Comparison of ENCODE assay signal across 10 cellular contexts in the genomic region with DNA sequence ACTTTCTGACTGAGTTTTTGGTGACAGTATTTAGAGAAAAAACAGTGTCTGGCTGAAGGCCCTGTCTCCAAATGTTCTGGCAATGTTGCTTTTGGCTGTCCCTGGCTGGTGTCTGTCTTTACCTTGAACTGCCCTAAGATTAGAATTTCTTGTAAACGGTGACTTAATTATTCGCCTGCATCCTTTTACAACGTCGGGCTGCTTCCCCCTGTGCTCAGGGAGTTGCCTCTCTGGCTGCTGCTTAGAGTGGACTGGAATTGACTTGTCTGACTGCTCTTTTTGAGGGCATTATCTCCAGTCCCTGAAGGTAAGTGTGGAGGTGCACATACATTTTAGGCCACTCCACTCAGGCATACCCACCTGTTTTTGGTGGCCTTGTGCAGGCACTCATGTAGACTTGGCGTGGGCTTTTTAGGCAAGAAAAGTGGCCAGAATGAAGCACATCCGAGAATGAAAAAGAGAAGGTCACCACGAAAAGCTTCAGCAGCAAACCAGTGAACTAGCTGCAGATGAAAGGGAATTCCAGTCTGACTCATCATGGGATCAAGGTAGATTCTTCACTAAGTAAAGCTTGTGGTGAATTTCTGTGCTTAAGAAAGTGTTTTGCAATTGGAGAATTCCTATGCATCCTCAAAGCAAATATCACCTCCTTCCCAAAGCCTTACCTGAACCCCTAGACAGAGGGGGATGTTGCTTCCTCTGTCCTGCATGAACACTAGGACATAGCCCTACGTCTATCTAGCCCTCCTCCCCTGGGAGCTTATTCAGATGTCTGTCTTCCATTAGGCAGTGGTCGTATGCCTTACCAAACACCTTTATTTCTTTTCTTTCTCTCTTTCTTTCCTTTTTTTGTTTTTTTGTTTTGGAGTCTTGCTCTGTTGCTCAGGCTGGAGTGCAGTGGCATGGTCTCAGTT.
DNase-seq lines count a peak whose midpoint lies in the region; ATAC-seq and TF ChIP-seq lines count a peak whose summit lies in the region.
"Had no signal": no experiment of that assay in that cellular context is flagged by ENCODE, and none has a peak within 500 bp of the region (broad histone marks: within the 10 kb centered on the region; RNA-seq: fewer than 3 reads in every experiment).

No MANE protein-coding gene starts in this region.

- intact Hi-C loops in activated B cell treated with CpG ODN at 0.5 μM for 24 hours (cut with micrococcal nuclease), result loop anchor here (5.0 kb wide), 1 partner anchor 231 kb away; the partner anchor contains the start of gene TRIB2
- intact Hi-C loops in tibial artery (cut with DNase I; ENCODE audit: low total_unique reads), result no loop called here

- no peaks in the 10 kb centered on the region for H3K23me2 ChIP-seq in H9 (ENCODE audit: insufficient read length, low read depth, low read length, poor library complexity, severe bottlenecking)

- no peak overlapping the region for H3K4me3 ChIP-seq in tibial artery
- H3K4me3 ChIP-seq: SJSA1 had no signal

- DNase-seq in activated B cell treated with CpG ODN at 0.5 μM for 24 hours (no peak), memory B cell (ENCODE audit: low spot score in 2 of 2) (no peak), activated gamma-delta T cell treated with Interleukin-2 at 50 U/mL for 16 hours (no peak), tibial artery (no peak), H9 (no peak), GF-D8 (lab: John Stamatoyannopoulos, UW) (no peak)
- DNase-seq: activated naive CD8-positive, alpha-beta T cell treated with anti-CD3 and anti-CD28 coated beads, Interleukin-2, amount 50 U/mL, for 24 hours had no signal

- TF ChIP-seq CTCF in activated B cell treated with CpG ODN at 0.5 μM for 24 hours (IDR thresholded peaks at IDR 0.05) (no peak), tibial artery (IDR thresholded peaks at IDR 0.05) (no peak), H9 (conservative IDR thresholded peaks at IDR 0.05) (no peak)

- H3K27ac Mint-ChIP-seq in activated B cell treated with CpG ODN at 0.5 μM for 24 hours (peak overlapping the region; percentile 71), memory B cell (peak overlapping the region; percentile 66), H9 (no peak overlapping the region; a peak in 1 of 7 replicates)
- H3K27ac Mint-ChIP-seq: activated naive CD8-positive, alpha-beta T cell treated with anti-CD3 and anti-CD28 coated beads, Interleukin-2, amount 50 U/mL, for 24 hours had no signal

- peaks cover 0 to 47% (median 22%) of the 10 kb centered on the region in 4 donors for H3K4me1 ChIP-seq in tibial artery
- H3K4me1 ChIP-seq in H9 (ENCODE audit: insufficient read depth, low read length), result no peaks in the 10 kb centered on the region

- no peak overlapping the region for H3K18ac ChIP-seq in H9 (ENCODE audit: insufficient read length, low read depth, low read length)

- H3K79me2 ChIP-seq in H9 (ENCODE audit: insufficient read depth, low read length), result no peaks in the 10 kb centered on the region

- H3K14ac ChIP-seq in H9 (ENCODE audit: insufficient read depth, low read length), result no peak overlapping the region

- H3K79me1 ChIP-seq in H9 (ENCODE audit: insufficient read depth, low read depth, low read length, poor library complexity, severe bottlenecking), result no peaks in the 10 kb centered on the region

- CTCF ChIA-PET in activated B cell treated with CpG ODN at 0.5 μM for 24 hours (lab: Charles Lee), result interaction anchor here (2.3 kb wide), 1 partner anchor 230 kb away, joined by 6 read pairs; the partner anchor contains the start of gene TRIB2

- H3K4ac ChIP-seq in H9 (ENCODE audit: low read depth, low read length), result no peak overlapping the region

- no peaks in the 10 kb centered on the region for H3K9me3 Mint-ChIP-seq in activated B cell treated with CpG ODN at 0.5 μM for 24 hours
- no peaks in the 10 kb centered on the region for H3K9me3 Mint-ChIP-seq in memory B cell
- H3K9me3 Mint-ChIP-seq in H9, result no peaks in the 10 kb centered on the region
- H3K9me3 Mint-ChIP-seq: activated naive CD8-positive, alpha-beta T cell treated with anti-CD3 and anti-CD28 coated beads, Interleukin-2, amount 50 U/mL, for 24 hours had no signal

- no peak overlapping the region for H2BK15ac ChIP-seq in H9 (ENCODE audit: low read depth, low read length)

- no peak overlapping the region for H2BK20ac ChIP-seq in H9 (ENCODE audit: low read depth, low read length, poor library complexity, severe bottlenecking)

- H3K4me3 Mint-ChIP-seq in activated B cell treated with CpG ODN at 0.5 μM for 24 hours (peak overlapping the region; percentile 50), memory B cell (peak overlapping the region; percentile 45), H9 (no peak overlapping the region)
- H3K4me3 Mint-ChIP-seq: activated naive CD8-positive, alpha-beta T cell treated with anti-CD3 and anti-CD28 coated beads, Interleukin-2, amount 50 U/mL, for 24 hours had no signal

- POLR2A ChIA-PET in activated B cell treated with CpG ODN at 0.5 μM for 24 hours (lab: Charles Lee), result interaction anchor here (0.6 kb wide), 1 partner anchor 731 kb away, joined by 6 read pairs; no protein-coding TSS in a partner anchor

- H2AK5ac ChIP-seq in H9 (ENCODE audit: insufficient read length, low read length), result no peak overlapping the region

- no peak overlapping the region for H3K9ac ChIP-seq in H9 (ENCODE audit: extremely low read depth, insufficient read length, low read length)

- H2BK5ac ChIP-seq in H9 (ENCODE audit: insufficient read length, low read length), result no peak overlapping the region

- no CpG with 5 or more reads among the region's 9 CpGs for WGBS in H9 (ENCODE audit: extremely low coverage, insufficient read length, low lambda C conversion rate)

- no peak overlapping the region for H3K23ac ChIP-seq in H9 (ENCODE audit: insufficient read length, low read depth, low read length)

- H2BK12ac ChIP-seq in H9 (ENCODE audit: insufficient read length, low read depth, low read length), result no peak overlapping the region

- no peaks in the 10 kb centered on the region for H3K27me3 ChIP-seq in tibial artery
- H3K27me3 ChIP-seq in H9 (ENCODE audit: insufficient read depth, low read length), result no peaks in the 10 kb centered on the region
- H3K27me3 ChIP-seq: SJSA1 had no signal

- H3K27ac ChIP-seq in tibial artery (peak overlapping the region in 1 of 2 donors; percentile 31), H9 (ENCODE audit: insufficient read length, low read depth, low read length) (no peak overlapping the region)
- H3K27ac ChIP-seq: SJSA1 had no signal

- no peak overlapping the region for H2AFZ ChIP-seq in H9 (ENCODE audit: low read length)

- no peak overlapping the region for H2BK120ac ChIP-seq in H9 (ENCODE audit: low read depth, low read length, poor library complexity, severe bottlenecking)

- H3K9me3 ChIP-seq in tibial artery (no peaks in the 10 kb centered on the region), H9 (ENCODE audit: control insufficient read depth, low read depth, low read length) (no peaks in the 10 kb centered on the region)
- H3K9me3 ChIP-seq: SJSA1 had no signal

- no peak overlapping the region for H3T11ph ChIP-seq in H9 (ENCODE audit: low read length)

- H3K4me1 Mint-ChIP-seq in activated B cell treated with CpG ODN at 0.5 μM for 24 hours (peaks cover 40% of the 10 kb centered on the region), memory B cell (peaks cover 39% of the 10 kb centered on the region), H9 (peaks cover 4 to 12% of the 10 kb centered on the region in 2 experiments)

- no peak overlapping the region for H4K5ac ChIP-seq in H9 (ENCODE audit: insufficient read length, low read depth, low read length)

- H3K36me3 ChIP-seq in tibial artery, result no peaks in the 10 kb centered on the region
- H3K36me3 ChIP-seq: SJSA1 had no signal

- no peak overlapping the region for H3K56ac ChIP-seq in H9 (ENCODE audit: insufficient read length, low read depth, low read length)

- peak; percentile 77 for ATAC-seq in GM18868 (IDR thresholded peaks at IDR 0.05; ENCODE audit: unreplicated experiment)
- peak; percentile 61 for ATAC-seq in HG02763 (IDR thresholded peaks at IDR 0.05; ENCODE audit: unreplicated experiment)
- no peak for ATAC-seq in activated B cell treated with CpG ODN at 0.5 μM for 24 hours (ENCODE audit: low read depth)
- ATAC-seq in memory B cell (ENCODE audit: low read depth), result no peak
- ATAC-seq: activated naive CD8-positive, alpha-beta T cell treated with anti-CD3 and anti-CD28 coated beads, Interleukin-2, amount 50 U/mL, for 24 hours had no signal

- no peaks in the 10 kb centered on the region for H3K27me3 Mint-ChIP-seq in activated B cell treated with CpG ODN at 0.5 μM for 24 hours
- no peaks in the 10 kb centered on the region for H3K27me3 Mint-ChIP-seq in memory B cell
- no peaks in the 10 kb centered on the region for H3K27me3 Mint-ChIP-seq in H9 (ENCODE audit: low read depth)
- H3K27me3 Mint-ChIP-seq: activated naive CD8-positive, alpha-beta T cell treated with anti-CD3 and anti-CD28 coated beads, Interleukin-2, amount 50 U/mL, for 24 hours had no signal

- no peak overlapping the region for H4K8ac ChIP-seq in H9 (replicated peaks; ENCODE audit: insufficient read length, low read depth, low read length)

- H3K36me3 Mint-ChIP-seq in activated B cell treated with CpG ODN at 0.5 μM for 24 hours (ENCODE audit: low read depth) (no peaks in the 10 kb centered on the region), memory B cell (no peaks in the 10 kb centered on the region), H9 (ENCODE audit: insufficient read depth in 1 of 3, low read depth in 3 of 3) (no peaks in the 10 kb centered on the region)

- no peaks in the 10 kb centered on the region for H4K20me1 ChIP-seq in H9 (ENCODE audit: control insufficient read depth, insufficient read depth, insufficient read length)

- H4K91ac ChIP-seq in H9 (ENCODE audit: insufficient read length, low read depth, low read length), result no peak overlapping the region

- no peak overlapping the region for H3K4me2 ChIP-seq in H9 (ENCODE audit: insufficient read depth, insufficient read length, low read length)

Comparison
In these comparisons a context has a peak if more than half of its experiments do, and no peak if none do; other contexts are left out.
1. ATAC-seq: peak in GM18868 (single experiment) and HG02763 (single experiment); none in activated B cell treated with CpG ODN at 0.5 μM for 24 hours (single experiment) and memory B cell (single experiment).
2. H3K27ac Mint-ChIP-seq: peak in activated B cell treated with CpG ODN at 0.5 μM for 24 hours (single experiment) and memory B cell (single experiment); none in H9 (0 of 3).
3. H3K4me3 Mint-ChIP-seq: peak in activated B cell treated with CpG ODN at 0.5 μM for 24 hours (single experiment) and memory B cell (single experiment); none in H9 (0 of 2).